ENCODE assay signal across 1 cellular context in the genomic region with DNA sequence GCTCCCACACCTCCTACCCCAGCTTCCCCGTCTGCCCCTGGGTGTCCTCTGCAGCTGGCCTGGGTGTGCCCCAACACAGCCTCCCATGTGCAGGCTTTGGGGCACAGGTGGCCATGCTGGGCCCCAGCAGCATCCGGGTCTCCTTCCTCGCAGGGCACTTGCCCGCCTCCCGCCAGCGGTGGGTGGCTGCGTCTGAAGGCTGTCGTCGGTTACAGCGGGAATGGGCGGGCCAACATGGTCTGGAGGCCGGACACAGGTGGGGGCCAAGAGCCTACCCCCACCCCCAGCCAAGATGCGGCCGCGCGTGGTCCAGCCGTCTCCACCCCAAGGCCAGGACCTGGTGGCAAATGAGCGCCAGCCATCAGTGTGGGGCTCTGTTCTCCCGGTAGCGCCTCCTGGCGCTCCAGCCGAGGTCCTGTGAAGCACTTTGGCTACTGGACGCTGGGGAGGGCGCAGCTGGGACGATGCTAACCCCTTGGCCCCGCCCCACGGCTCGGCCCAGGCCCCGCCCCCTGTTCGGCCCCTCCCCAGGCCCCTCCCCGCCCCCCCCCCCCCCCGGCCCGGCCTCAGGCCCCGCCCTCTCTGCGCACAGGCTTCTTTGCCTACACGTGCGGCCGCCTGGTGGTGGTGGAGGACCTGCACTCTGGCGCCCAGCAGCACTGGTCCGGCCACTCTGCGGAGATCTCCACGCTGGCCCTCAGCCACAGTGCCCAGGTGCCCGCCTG.
A peak's percentile ranks its signal among the peaks of the same experiment; 100 is the strongest.
TF ChIP-seq lines count a peak whose summit lies in the region.

No MANE protein-coding gene starts in this region.

TF ChIP-seq in K562, 482 proteins besides CTCF, POLR2A, EP300 and RAD21 (continued from another document and continues in another):
- no peak for TF ChIP-seq TEAD4 (IDR thresholded peaks at IDR 0.05; ENCODE audit: low read length)
- no peak for TF ChIP-seq TEAD4 (CRISPR knock-in tag; IDR thresholded peaks at IDR 0.05; ENCODE audit: borderline replicate concordance)
- TF ChIP-seq GTF2F1 (IDR thresholded peaks at IDR 0.05; ENCODE audit: low read depth, low read length), result no peak
- TF ChIP-seq, protein P1, sequence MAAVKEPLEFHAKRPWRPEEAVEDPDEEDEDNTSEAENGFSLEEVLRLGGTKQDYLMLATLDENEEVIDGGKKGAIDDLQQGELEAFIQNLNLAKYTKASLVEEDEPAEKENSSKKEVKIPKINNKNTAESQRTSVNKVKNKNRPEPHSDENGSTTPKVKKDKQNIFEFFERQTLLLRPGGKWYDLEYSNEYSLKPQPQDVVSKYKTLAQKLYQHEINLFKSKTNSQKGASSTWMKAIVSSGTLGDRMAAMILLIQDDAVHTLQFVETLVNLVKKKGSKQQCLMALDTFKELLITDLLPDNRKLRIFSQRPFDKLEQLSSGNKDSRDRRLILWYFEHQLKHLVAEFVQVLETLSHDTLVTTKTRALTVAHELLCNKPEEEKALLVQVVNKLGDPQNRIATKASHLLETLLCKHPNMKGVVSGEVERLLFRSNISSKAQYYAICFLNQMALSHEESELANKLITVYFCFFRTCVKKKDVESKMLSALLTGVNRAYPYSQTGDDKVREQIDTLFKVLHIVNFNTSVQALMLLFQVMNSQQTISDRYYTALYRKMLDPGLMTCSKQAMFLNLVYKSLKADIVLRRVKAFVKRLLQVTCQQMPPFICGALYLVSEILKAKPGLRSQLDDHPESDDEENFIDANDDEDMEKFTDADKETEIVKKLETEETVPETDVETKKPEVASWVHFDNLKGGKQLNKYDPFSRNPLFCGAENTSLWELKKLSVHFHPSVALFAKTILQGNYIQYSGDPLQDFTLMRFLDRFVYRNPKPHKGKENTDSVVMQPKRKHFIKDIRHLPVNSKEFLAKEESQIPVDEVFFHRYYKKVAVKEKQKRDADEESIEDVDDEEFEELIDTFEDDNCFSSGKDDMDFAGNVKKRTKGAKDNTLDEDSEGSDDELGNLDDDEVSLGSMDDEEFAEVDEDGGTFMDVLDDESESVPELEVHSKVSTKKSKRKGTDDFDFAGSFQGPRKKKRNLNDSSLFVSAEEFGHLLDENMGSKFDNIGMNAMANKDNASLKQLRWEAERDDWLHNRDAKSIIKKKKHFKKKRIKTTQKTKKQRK (IDR thresholded peaks at IDR 0.05; ENCODE audit: borderline replicate concordance, low read depth, low read length), result no peak
- no peak for TF ChIP-seq ZFP1 (CRISPR knock-in tag; IDR thresholded peaks at IDR 0.05)
- TF ChIP-seq RBM22 (IDR thresholded peaks at IDR 0.05; ENCODE audit: low read depth, low read length, poor library complexity, severe bottlenecking), result no peak
- TF ChIP-seq TBL1XR1 (IDR thresholded peaks at IDR 0.05; ENCODE audit: low read length in 2 of 2), result no peak
- no peak for TF ChIP-seq FOXK2 (conservative IDR thresholded peaks at IDR 0.05 in 1 of 2, IDR thresholded peaks at IDR 0.05 in 1 of 2; ENCODE audit: low read depth in 2 of 2)
- TF ChIP-seq DMBX1 (CRISPR knock-in tag; IDR thresholded peaks at IDR 0.05; ENCODE audit: borderline replicate concordance), result no peak
- no peak for TF ChIP-seq RBM34 (IDR thresholded peaks at IDR 0.05; ENCODE audit: borderline replicate concordance, insufficient read depth, low read length)
- no peak for TF ChIP-seq ASH1L (IDR thresholded peaks at IDR 0.05; ENCODE audit: borderline replicate concordance, low read depth, partially characterized antibody)
- no peak for TF ChIP-seq SOX6 (IDR thresholded peaks at IDR 0.05)
- TF ChIP-seq, protein P2, sequence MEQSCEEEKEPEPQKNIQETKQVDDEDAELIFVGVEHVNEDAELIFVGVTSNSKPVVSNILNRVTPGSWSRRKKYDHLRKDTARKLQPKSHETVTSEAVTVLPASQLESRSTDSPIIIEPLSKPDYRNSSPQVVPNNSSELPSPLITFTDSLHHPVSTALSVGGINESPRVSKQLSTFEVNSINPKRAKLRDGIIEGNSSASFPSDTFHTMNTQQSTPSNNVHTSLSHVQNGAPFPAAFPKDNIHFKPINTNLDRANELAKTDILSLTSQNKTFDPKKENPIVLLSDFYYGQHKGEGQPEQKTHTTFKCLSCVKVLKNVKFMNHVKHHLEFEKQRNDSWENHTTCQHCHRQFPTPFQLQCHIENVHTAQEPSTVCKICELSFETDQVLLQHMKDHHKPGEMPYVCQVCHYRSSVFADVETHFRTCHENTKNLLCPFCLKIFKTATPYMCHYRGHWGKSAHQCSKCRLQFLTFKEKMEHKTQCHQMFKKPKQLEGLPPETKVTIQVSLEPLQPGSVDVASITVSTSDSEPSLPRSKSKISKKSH (CRISPR knock-in tag; IDR thresholded peaks at IDR 0.05), result no peak
- no peak for TF ChIP-seq JUNB (CRISPR knock-in tag; conservative IDR thresholded peaks at IDR 0.05)
- no peak for TF ChIP-seq KLF6 (CRISPR knock-in tag; IDR thresholded peaks at IDR 0.05; ENCODE audit: borderline replicate concordance)
- TF ChIP-seq, protein P3, sequence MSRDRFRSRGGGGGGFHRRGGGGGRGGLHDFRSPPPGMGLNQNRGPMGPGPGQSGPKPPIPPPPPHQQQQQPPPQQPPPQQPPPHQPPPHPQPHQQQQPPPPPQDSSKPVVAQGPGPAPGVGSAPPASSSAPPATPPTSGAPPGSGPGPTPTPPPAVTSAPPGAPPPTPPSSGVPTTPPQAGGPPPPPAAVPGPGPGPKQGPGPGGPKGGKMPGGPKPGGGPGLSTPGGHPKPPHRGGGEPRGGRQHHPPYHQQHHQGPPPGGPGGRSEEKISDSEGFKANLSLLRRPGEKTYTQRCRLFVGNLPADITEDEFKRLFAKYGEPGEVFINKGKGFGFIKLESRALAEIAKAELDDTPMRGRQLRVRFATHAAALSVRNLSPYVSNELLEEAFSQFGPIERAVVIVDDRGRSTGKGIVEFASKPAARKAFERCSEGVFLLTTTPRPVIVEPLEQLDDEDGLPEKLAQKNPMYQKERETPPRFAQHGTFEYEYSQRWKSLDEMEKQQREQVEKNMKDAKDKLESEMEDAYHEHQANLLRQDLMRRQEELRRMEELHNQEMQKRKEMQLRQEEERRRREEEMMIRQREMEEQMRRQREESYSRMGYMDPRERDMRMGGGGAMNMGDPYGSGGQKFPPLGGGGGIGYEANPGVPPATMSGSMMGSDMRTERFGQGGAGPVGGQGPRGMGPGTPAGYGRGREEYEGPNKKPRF (IDR thresholded peaks at IDR 0.05; ENCODE audit: low read depth, low read length), result no peak
- TF ChIP-seq ZNF263 (CRISPR knock-in tag; IDR thresholded peaks at IDR 0.05; ENCODE audit: borderline replicate concordance), result peak; percentile 21; the same call in 1 of the 2 replicates
- TF ChIP-seq TEAD2 (tag; IDR thresholded peaks at IDR 0.05), result no peak
- TF ChIP-seq TAF1 (IDR thresholded peaks at IDR 0.05; ENCODE audit: control insufficient read depth, extremely low read depth, insufficient read depth, low read length, severe bottlenecking), result peak; percentile 29
- TF ChIP-seq, protein P4, sequence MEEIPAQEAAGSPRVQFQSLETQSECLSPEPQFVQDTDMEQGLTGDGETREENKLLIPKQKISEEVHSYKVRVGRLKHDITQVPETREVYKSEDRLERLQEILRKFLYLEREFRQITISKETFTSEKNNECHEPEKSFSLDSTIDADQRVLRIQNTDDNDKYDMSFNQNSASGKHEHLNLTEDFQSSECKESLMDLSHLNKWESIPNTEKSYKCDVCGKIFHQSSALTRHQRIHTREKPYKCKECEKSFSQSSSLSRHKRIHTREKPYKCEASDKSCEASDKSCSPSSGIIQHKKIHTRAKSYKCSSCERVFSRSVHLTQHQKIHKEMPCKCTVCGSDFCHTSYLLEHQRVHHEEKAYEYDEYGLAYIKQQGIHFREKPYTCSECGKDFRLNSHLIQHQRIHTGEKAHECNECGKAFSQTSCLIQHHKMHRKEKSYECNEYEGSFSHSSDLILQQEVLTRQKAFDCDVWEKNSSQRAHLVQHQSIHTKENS (CRISPR knock-in tag; IDR thresholded peaks at IDR 0.05), result no peak
- TF ChIP-seq ZNF143 (CRISPR knock-in tag; IDR thresholded peaks at IDR 0.05), result no peak
- TF ChIP-seq, protein P5, sequence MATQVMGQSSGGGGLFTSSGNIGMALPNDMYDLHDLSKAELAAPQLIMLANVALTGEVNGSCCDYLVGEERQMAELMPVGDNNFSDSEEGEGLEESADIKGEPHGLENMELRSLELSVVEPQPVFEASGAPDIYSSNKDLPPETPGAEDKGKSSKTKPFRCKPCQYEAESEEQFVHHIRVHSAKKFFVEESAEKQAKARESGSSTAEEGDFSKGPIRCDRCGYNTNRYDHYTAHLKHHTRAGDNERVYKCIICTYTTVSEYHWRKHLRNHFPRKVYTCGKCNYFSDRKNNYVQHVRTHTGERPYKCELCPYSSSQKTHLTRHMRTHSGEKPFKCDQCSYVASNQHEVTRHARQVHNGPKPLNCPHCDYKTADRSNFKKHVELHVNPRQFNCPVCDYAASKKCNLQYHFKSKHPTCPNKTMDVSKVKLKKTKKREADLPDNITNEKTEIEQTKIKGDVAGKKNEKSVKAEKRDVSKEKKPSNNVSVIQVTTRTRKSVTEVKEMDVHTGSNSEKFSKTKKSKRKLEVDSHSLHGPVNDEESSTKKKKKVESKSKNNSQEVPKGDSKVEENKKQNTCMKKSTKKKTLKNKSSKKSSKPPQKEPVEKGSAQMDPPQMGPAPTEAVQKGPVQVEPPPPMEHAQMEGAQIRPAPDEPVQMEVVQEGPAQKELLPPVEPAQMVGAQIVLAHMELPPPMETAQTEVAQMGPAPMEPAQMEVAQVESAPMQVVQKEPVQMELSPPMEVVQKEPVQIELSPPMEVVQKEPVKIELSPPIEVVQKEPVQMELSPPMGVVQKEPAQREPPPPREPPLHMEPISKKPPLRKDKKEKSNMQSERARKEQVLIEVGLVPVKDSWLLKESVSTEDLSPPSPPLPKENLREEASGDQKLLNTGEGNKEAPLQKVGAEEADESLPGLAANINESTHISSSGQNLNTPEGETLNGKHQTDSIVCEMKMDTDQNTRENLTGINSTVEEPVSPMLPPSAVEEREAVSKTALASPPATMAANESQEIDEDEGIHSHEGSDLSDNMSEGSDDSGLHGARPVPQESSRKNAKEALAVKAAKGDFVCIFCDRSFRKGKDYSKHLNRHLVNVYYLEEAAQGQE (CRISPR knock-in tag; IDR thresholded peaks at IDR 0.05; ENCODE audit: low read depth), result no peak
- TF ChIP-seq ZBTB1 (CRISPR knock-in tag; IDR thresholded peaks at IDR 0.05; ENCODE audit: borderline replicate concordance, low read depth), result no peak
- TF ChIP-seq ATF1 (CRISPR knock-in tag; IDR thresholded peaks at IDR 0.05), result no peak
- no peak for TF ChIP-seq ATF1 (tag; IDR thresholded peaks at IDR 0.05)
- TF ChIP-seq NFE2 (IDR thresholded peaks at IDR 0.05; ENCODE audit: low read depth), result no peak
- TF ChIP-seq, protein P6, sequence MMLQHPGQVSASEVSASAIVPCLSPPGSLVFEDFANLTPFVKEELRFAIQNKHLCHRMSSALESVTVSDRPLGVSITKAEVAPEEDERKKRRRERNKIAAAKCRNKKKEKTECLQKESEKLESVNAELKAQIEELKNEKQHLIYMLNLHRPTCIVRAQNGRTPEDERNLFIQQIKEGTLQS (IDR thresholded peaks at IDR 0.05), result no peak
- TF ChIP-seq, protein P6 (CRISPR knock-in tag; conservative IDR thresholded peaks at IDR 0.05), result no peak
- TF ChIP-seq BHLHE40 (IDR thresholded peaks at IDR 0.05; ENCODE audit: low read length), result peak; percentile 93
- TF ChIP-seq, protein P7, sequence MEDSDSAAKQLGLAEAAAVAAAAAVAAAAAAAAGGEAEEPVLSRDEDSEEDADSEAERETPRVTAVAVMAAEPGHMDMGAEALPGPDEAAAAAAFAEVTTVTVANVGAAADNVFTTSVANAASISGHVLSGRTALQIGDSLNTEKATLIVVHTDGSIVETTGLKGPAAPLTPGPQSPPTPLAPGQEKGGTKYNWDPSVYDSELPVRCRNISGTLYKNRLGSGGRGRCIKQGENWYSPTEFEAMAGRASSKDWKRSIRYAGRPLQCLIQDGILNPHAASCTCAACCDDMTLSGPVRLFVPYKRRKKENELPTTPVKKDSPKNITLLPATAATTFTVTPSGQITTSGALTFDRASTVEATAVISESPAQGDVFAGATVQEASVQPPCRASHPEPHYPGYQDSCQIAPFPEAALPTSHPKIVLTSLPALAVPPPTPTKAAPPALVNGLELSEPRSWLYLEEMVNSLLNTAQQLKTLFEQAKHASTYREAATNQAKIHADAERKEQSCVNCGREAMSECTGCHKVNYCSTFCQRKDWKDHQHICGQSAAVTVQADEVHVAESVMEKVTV (CRISPR knock-in tag; IDR thresholded peaks at IDR 0.05), result no peak; the same call in 1 of the 2 replicates
- no peak for TF ChIP-seq POLR3A (IDR thresholded peaks at IDR 0.05; ENCODE audit: borderline replicate concordance, extremely low read depth, insufficient read depth, insufficient read length)
- TF ChIP-seq ATF7 (IDR thresholded peaks at IDR 0.05), result 0 out of 2 replicates have a peak, but pooled peaks have one; percentile 7
- no peak for TF ChIP-seq ETV1 (tag; conservative IDR thresholded peaks at IDR 0.05; ENCODE audit: low read depth)
- TF ChIP-seq SAFB (IDR thresholded peaks at IDR 0.05; ENCODE audit: borderline replicate concordance, low read depth, low read length), result 0 out of 2 replicates have a peak, but pooled peaks have one; percentile 51
- TF ChIP-seq MED1 (CRISPR knock-in tag; IDR thresholded peaks at IDR 0.05; ENCODE audit: borderline replicate concordance), result no peak
- TF ChIP-seq, protein P8, sequence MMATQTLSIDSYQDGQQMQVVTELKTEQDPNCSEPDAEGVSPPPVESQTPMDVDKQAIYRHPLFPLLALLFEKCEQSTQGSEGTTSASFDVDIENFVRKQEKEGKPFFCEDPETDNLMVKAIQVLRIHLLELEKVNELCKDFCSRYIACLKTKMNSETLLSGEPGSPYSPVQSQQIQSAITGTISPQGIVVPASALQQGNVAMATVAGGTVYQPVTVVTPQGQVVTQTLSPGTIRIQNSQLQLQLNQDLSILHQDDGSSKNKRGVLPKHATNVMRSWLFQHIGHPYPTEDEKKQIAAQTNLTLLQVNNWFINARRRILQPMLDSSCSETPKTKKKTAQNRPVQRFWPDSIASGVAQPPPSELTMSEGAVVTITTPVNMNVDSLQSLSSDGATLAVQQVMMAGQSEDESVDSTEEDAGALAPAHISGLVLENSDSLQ (IDR thresholded peaks at IDR 0.05), result no peak
- TF ChIP-seq SMARCB1 (IDR thresholded peaks at IDR 0.05; ENCODE audit: insufficient read length, low read depth), result no peak
- TF ChIP-seq CREM (IDR thresholded peaks at IDR 0.05; ENCODE audit: low read depth), result peak; percentile 50; the same call in 1 of the 2 replicates
- TF ChIP-seq ZNF274 (IDR thresholded peaks at IDR 0.05; ENCODE audit: borderline replicate concordance, low read depth, low read length), result no peak
- TF ChIP-seq EZH2 (IDR thresholded peaks at IDR 0.05; ENCODE audit: borderline replicate concordance, low read depth, low read length), result no peak
- TF ChIP-seq, protein P9, sequence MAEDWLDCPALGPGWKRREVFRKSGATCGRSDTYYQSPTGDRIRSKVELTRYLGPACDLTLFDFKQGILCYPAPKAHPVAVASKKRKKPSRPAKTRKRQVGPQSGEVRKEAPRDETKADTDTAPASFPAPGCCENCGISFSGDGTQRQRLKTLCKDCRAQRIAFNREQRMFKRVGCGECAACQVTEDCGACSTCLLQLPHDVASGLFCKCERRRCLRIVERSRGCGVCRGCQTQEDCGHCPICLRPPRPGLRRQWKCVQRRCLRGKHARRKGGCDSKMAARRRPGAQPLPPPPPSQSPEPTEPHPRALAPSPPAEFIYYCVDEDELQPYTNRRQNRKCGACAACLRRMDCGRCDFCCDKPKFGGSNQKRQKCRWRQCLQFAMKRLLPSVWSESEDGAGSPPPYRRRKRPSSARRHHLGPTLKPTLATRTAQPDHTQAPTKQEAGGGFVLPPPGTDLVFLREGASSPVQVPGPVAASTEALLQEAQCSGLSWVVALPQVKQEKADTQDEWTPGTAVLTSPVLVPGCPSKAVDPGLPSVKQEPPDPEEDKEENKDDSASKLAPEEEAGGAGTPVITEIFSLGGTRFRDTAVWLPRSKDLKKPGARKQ (CRISPR knock-in tag; IDR thresholded peaks at IDR 0.05), result no peak
- no peak for TF ChIP-seq ZNF175 (CRISPR knock-in tag; IDR thresholded peaks at IDR 0.05; ENCODE audit: low read depth)
- no peak for TF ChIP-seq MCM7 (IDR thresholded peaks at IDR 0.05)
